ENCODE assay signal across 9 cellular contexts in genomic region chr19:15837399-15837731, GRCh38. TPM values are rescaled to one million over a fixed set of nuclear protein-coding genes. Genes with fewer than 3 reads are reported as not detected.
DNase-seq lines count a peak whose midpoint lies in the region; ATAC-seq, FAIRE-seq and TF ChIP-seq lines count a peak whose summit lies in the region.
"Not testable (repeated sequence)": the region's sequence is repeated elsewhere in the genome, so short reads cannot be mapped to it uniquely, and the experiment has no call there.
"Had no signal": no experiment of that assay in that cellular context is flagged by ENCODE, and none has a peak within 500 bp of the region (broad histone marks: within the 10 kb centered on the region; RNA-seq: fewer than 3 reads in every experiment).

No MANE protein-coding gene starts in this region.

- H3K36me3 ChIP-seq in GM06990 (ENCODE audit: control insufficient read depth, insufficient read depth, low read length); endothelial cell of umbilical vein (ENCODE audit: control insufficient read depth in 2 of 2, extremely low read depth in 1 of 2, insufficient read depth in 2 of 2, low read length in 2 of 2); vagina: not testable (repeated sequence)

- not testable (repeated sequence) for H3K9me1 ChIP-seq in endothelial cell of umbilical vein (replicated peaks; ENCODE audit: control insufficient read depth, extremely low read depth, insufficient read depth, low read length)

- peaks cover 16% of the 10 kb centered on the region for H3K4me1 Mint-ChIP-seq in activated T-helper 1 cell treated with anti-CD3 and anti-CD28 coated beads, Interleukin-12 subunit alpha, Interleukin-12 subunit beta, Interleukin-2, Interleukin-4 antibody, amounts not matched to agents 30 ng/mL and 10 ng/mL and 1 ng/mL, durations not matched to agents 14 hours and 24 hours and 36 hours (ENCODE audit: low read depth)

- peak overlapping the region; percentile 92 for H3K4me3 Mint-ChIP-seq in activated T-helper 1 cell treated with anti-CD3 and anti-CD28 coated beads, Interleukin-12 subunit alpha, Interleukin-12 subunit beta, Interleukin-2, Interleukin-4 antibody, amounts not matched to agents 30 ng/mL and 10 ng/mL and 1 ng/mL, durations not matched to agents 14 hours and 24 hours and 36 hours

- ATAC-seq in HG03457 (IDR thresholded peaks at IDR 0.05; ENCODE audit: unreplicated experiment) = peak; percentile 10
- ATAC-seq in left lobe of liver = peak; percentile 51
- ATAC-seq in sciatic nerve = peak; percentile 3

- dilution Hi-C loops in endothelial cell of umbilical vein (cut with MboI; ENCODE audit: extremely low pct_ligation_motif_present, low sequenced_read_pairs) = not testable (repeated sequence)

- H3K4me1 ChIP-seq in endothelial cell of umbilical vein (ENCODE audit: control insufficient read depth, extremely low read depth, insufficient read depth, low read length); vagina: not testable (repeated sequence)

- H3K4me3 ChIP-seq in GM06990 (replicated peaks; ENCODE audit: low read depth, low read length) (peak overlapping the region; percentile 81), endothelial cell of umbilical vein (replicated peaks in 1 of 3; ENCODE audit: insufficient read depth in 1 of 3, low read depth in 1 of 3, low read length in 3 of 3) (peak overlapping the region; percentile 20 to 76 (median 66)), vagina (peak overlapping the region; percentile 74 to 78)

- H4K20me1 ChIP-seq in endothelial cell of umbilical vein (replicated peaks; ENCODE audit: control insufficient read depth, extremely low read depth, insufficient read depth, low read length) = not testable (repeated sequence)

- intact Hi-C loops in activated T-helper 1 cell treated with anti-CD3 and anti-CD28 coated beads, Interleukin-12 subunit alpha, Interleukin-12 subunit beta, Interleukin-2, Interleukin-4 antibody, amounts not matched to agents 30 ng/mL and 10 ng/mL and 1 ng/mL, durations not matched to agents 14 hours and 24 hours and 36 hours (cut with micrococcal nuclease) = loop anchor here (1.0 to 10.0 kb wide), 4 partner anchors 359 to 713 kb away; partner anchors contain the start of genes AP1M1 and RASAL3
- intact Hi-C loops in endothelial cell of umbilical vein (cut with micrococcal nuclease) = loop anchor here (2.0 kb wide), 1 partner anchor 359 kb away; the partner anchor contains the start of gene AP1M1
- intact Hi-C loops in sciatic nerve (cut with DNase I); vagina (cut with DNase I): not testable (repeated sequence)

- peak overlapping the region; percentile 94 for H3K27ac Mint-ChIP-seq in activated T-helper 1 cell treated with anti-CD3 and anti-CD28 coated beads, Interleukin-12 subunit alpha, Interleukin-12 subunit beta, Interleukin-2, Interleukin-4 antibody, amounts not matched to agents 30 ng/mL and 10 ng/mL and 1 ng/mL, durations not matched to agents 14 hours and 24 hours and 36 hours

- POLR2A ChIA-PET in endothelial cell of umbilical vein (lab: Charles Lee) = not testable (repeated sequence)

- not testable (repeated sequence) for H3K27me3 ChIP-seq in GM06990 (replicated peaks; ENCODE audit: control insufficient read depth, insufficient read depth, low read length); endothelial cell of umbilical vein (ENCODE audit: control insufficient read depth in 2 of 2, insufficient read depth in 2 of 2, low read length in 2 of 2); vagina

- not testable (repeated sequence) for H3K9me3 Mint-ChIP-seq in activated T-helper 1 cell treated with anti-CD3 and anti-CD28 coated beads, Interleukin-12 subunit alpha, Interleukin-12 subunit beta, Interleukin-2, Interleukin-4 antibody, amounts not matched to agents 30 ng/mL and 10 ng/mL and 1 ng/mL, durations not matched to agents 14 hours and 24 hours and 36 hours

- H2AFZ ChIP-seq in endothelial cell of umbilical vein (ENCODE audit: low read depth, low read length) = peak overlapping the region; percentile 59

- H3K27ac ChIP-seq in endothelial cell of umbilical vein (ENCODE audit: insufficient read depth, low read depth, low read length) (peak overlapping the region; percentile 66), vagina (peak overlapping the region; percentile 98)

- H3K4me2 ChIP-seq in endothelial cell of umbilical vein (ENCODE audit: insufficient read depth, low read length) = peak overlapping the region; percentile 88

- not testable (repeated sequence) for H3K27me3 Mint-ChIP-seq in activated T-helper 1 cell treated with anti-CD3 and anti-CD28 coated beads, Interleukin-12 subunit alpha, Interleukin-12 subunit beta, Interleukin-2, Interleukin-4 antibody, amounts not matched to agents 30 ng/mL and 10 ng/mL and 1 ng/mL, durations not matched to agents 14 hours and 24 hours and 36 hours (ENCODE audit: insufficient read depth)

- not testable (repeated sequence) for TF ChIP-seq CTCF in GM06990 (IDR thresholded peaks at IDR 0.05; ENCODE audit: insufficient read depth, low read length, poor library complexity, severe bottlenecking); endothelial cell of umbilical vein (IDR thresholded peaks at IDR 0.05; ENCODE audit: extremely low read depth in 1 of 2, insufficient read depth in 1 of 2, low read depth in 1 of 2, low read length in 2 of 2); vagina (IDR thresholded peaks at IDR 0.05)

- H3K9ac ChIP-seq in endothelial cell of umbilical vein (replicated peaks; ENCODE audit: extremely low read depth, insufficient read depth, low read length) = peak overlapping the region; percentile 79

- CTCF ChIA-PET in endothelial cell of umbilical vein (lab: Charles Lee) = interaction anchor here (1.7 kb wide), 1 partner anchor 204 kb away, joined by 6 read pairs; no protein-coding TSS in a partner anchor

- not testable (repeated sequence) for FAIRE-seq in endothelial cell of umbilical vein (lab: Jason Lieb, UNC)

- not testable (repeated sequence) for H3K79me2 ChIP-seq in endothelial cell of umbilical vein (ENCODE audit: control insufficient read depth, insufficient read depth, low read length)

- not testable (repeated sequence) for H3K9me3 ChIP-seq in endothelial cell of umbilical vein (replicated peaks; ENCODE audit: control insufficient read depth, insufficient read depth, low read length); vagina

- TSS peak; percentile 84 for BruUV-seq in endothelial cell of umbilical vein (replicated peaks; lab: Mats Ljungman, UMichigan)

- not testable (repeated sequence) for TF ChIP-seq POLR2A in endothelial cell of umbilical vein (IDR thresholded peaks at IDR 0.05; ENCODE audit: low read depth, low read length); vagina (IDR thresholded peaks at IDR 0.05)

- not testable (repeated sequence) for H3K36me3 Mint-ChIP-seq in activated T-helper 1 cell treated with anti-CD3 and anti-CD28 coated beads, Interleukin-12 subunit alpha, Interleukin-12 subunit beta, Interleukin-2, Interleukin-4 antibody, amounts not matched to agents 30 ng/mL and 10 ng/mL and 1 ng/mL, durations not matched to agents 14 hours and 24 hours and 36 hours (ENCODE audit: low read depth)

- DNase-seq in GM06990 (ENCODE audit: extremely low read depth, insufficient read length); activated T-helper 1 cell treated with anti-CD3 and anti-CD28 coated beads, Interleukin-12 subunit alpha, Interleukin-12 subunit beta, Interleukin-2, Interleukin-4 antibody, amounts not matched to agents 30 ng/mL and 10 ng/mL and 1 ng/mL, durations not matched to agents 14 hours and 24 hours and 36 hours (ENCODE audit: low spot score); endothelial cell of umbilical vein (ENCODE audit: low read depth, low spot score); sciatic nerve (ENCODE audit: low spot score); vagina (ENCODE audit: extremely low spot score in 2 of 2): not testable (repeated sequence)
- DNase-seq in SHP77 (lab: John Stamatoyannopoulos, UW) (peak; percentile 65 to 72), left lobe of liver (ENCODE audit: low spot score) (peak; percentile 82)

RNA-seq across cellular contexts. Expression of gene OR10H1, which starts 21.9 kb away (rescaled TPM):
- total RNA-seq in activated T-helper 1 cell treated with anti-CD3 and anti-CD28 coated beads, Interleukin-12 subunit alpha, Interleukin-12 subunit beta, Interleukin-2, Interleukin-4 antibody, amounts not matched to agents 30 ng/mL and 10 ng/mL and 1 ng/mL, durations not matched to agents 14 hours and 24 hours and 36 hours = not detected in 2 replicates
- not detected in 2 replicates for total RNA-seq in endothelial cell of umbilical vein
- polyA plus RNA-seq in endothelial cell of umbilical vein = not detected in 2 replicates
- not detected in 2 replicates for polyA plus RNA-seq in endothelial cell of umbilical vein (2011; cell fraction: cytosol; rRNA removed)
- not detected in 2 replicates for polyA plus RNA-seq in endothelial cell of umbilical vein (2011; cell fraction: nucleus; rRNA removed)
- polyA plus RNA-seq in endothelial cell of umbilical vein (2012) = not detected in 2 replicates
- polyA minus RNA-seq in endothelial cell of umbilical vein = not detected in 2 replicates
- polyA minus RNA-seq in endothelial cell of umbilical vein (2011; cell fraction: cytosol; rRNA and poly(A)+ RNA removed) = not detected
- not detected in 2 replicates for polyA minus RNA-seq in endothelial cell of umbilical vein (2011; cell fraction: nucleus; rRNA and poly(A)+ RNA removed)
- total RNA-seq in left lobe of liver = not detected
- not detected for total RNA-seq in sciatic nerve
- total RNA-seq in vagina = not detected
- total RNA-seq: glomerular endothelial cell had no signal

RNA-seq across cellular contexts. Expression of gene OR10H5, which starts 49.9 kb away (rescaled TPM):
- not detected in 2 replicates for total RNA-seq in activated T-helper 1 cell treated with anti-CD3 and anti-CD28 coated beads, Interleukin-12 subunit alpha, Interleukin-12 subunit beta, Interleukin-2, Interleukin-4 antibody, amounts not matched to agents 30 ng/mL and 10 ng/mL and 1 ng/mL, durations not matched to agents 14 hours and 24 hours and 36 hours
- total RNA-seq in endothelial cell of umbilical vein (not detected in 2 replicates), left lobe of liver (not detected), sciatic nerve (not detected), vagina (not detected)
- polyA plus RNA-seq in endothelial cell of umbilical vein = not detected in 2 replicates
- not detected in 2 replicates for polyA plus RNA-seq in endothelial cell of umbilical vein (2011; cell fraction: cytosol; rRNA removed)
- polyA plus RNA-seq in endothelial cell of umbilical vein (2011; cell fraction: nucleus; rRNA removed) = not detected in 2 replicates
- not detected in 2 replicates for polyA plus RNA-seq in endothelial cell of umbilical vein (2012)
- not detected in 2 replicates for polyA minus RNA-seq in endothelial cell of umbilical vein
- not detected for polyA minus RNA-seq in endothelial cell of umbilical vein (2011; cell fraction: cytosol; rRNA and poly(A)+ RNA removed)
- not detected in 2 replicates for polyA minus RNA-seq in endothelial cell of umbilical vein (2011; cell fraction: nucleus; rRNA and poly(A)+ RNA removed)
- total RNA-seq: glomerular endothelial cell had no signal
